Comparison of ENCODE assay signal across 1 cellular context in the genomic region with DNA sequence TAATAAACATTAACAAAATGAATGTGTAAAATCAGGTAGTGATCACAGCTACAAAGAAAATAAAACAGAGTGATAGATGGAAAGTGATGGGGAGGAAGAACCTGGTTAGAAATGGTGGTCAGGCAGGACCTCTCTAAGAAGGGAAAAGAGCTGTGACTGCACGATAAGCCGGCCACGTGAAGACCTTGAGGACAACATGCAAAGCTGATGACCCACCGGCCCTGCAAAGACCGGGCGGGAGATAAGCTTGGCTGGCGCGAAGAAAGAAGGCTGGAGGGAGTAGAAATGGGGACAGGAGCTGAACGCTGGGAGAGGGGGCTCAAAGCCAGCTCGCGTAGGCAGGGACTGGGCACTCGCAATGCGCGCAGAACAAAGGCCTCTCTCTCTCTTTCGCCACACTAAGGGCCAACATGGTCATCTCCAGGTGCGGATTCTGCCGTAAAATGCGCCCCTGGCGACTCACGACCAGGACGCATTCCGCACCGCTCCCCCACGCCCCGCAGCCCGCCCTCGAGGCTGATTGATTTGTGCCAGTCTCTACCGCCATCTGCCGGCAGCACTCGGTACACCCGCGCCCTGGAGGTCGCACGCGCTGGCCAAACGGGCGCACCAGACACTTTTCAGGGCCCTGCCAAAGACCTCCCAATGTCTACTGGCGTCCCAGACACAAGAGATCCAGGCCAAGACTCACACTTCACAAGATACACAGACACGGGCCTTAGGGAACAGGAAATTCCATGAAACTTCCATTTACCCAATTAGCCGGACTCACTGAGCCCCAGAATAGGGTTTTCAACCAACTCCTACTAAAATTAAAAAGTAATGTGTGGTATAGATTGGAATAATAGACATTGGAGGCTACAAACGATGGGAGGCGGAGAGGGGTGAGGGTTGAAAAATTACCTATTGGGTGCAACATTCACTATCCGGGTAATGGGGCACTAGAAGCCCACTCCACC.
TF ChIP-seq lines count a peak whose summit lies in the region.

No MANE protein-coding gene starts in this region.

TF ChIP-seq in endothelial cell of umbilical vein, 7 proteins besides CTCF, POLR2A, EP300 and RAD21:
- TF ChIP-seq JUN (IDR thresholded peaks at IDR 0.05; ENCODE audit: borderline replicate concordance, insufficient read depth, insufficient read length, low read depth): no peak
- peak; percentile 39 for TF ChIP-seq POLR2AphosphoS5 (IDR thresholded peaks at IDR 0.05; ENCODE audit: insufficient read depth, low read depth, low read length)
- TF ChIP-seq FOS (IDR thresholded peaks at IDR 0.05; ENCODE audit: borderline replicate concordance, insufficient read depth, low read length): no peak
- TF ChIP-seq MAX (IDR thresholded peaks at IDR 0.05; ENCODE audit: insufficient read depth, insufficient read length): peak; percentile 12
- no peak for TF ChIP-seq GATA2 (IDR thresholded peaks at IDR 0.05; ENCODE audit: insufficient read depth, insufficient read length, low read depth, low read length)
- no peak for TF ChIP-seq EZH2 (IDR thresholded peaks at IDR 0.05; ENCODE audit: borderline replicate concordance, low read depth, low read length, severe bottlenecking)
- peak; percentile 21 for TF ChIP-seq MYC (IDR thresholded peaks at IDR 0.05; ENCODE audit: low read depth, low read length)
